ENCODE assay signal across 16 cellular contexts in genomic region chr11:37409124-37409523, GRCh38.
"Had no signal": no experiment of that assay in that cellular context is flagged by ENCODE, and none has a peak within 500 bp of the region (broad histone marks: within the 10 kb centered on the region; RNA-seq: fewer than 3 reads in every experiment).

No MANE protein-coding gene starts in this region.

- H3K27ac ChIP-seq: thyroid gland had no signal

- H3K9me3 ChIP-seq: thyroid gland had no signal

- H3K27me3 ChIP-seq: thyroid gland had no signal

- DNase-seq: activated CD4-positive, alpha-beta T cell treated with anti-CD3 and anti-CD28 coated beads, Interleukin-2, amount 10 ng/mL, durations not matched to agents 24 days and 14 days; activated CD8-positive, alpha-beta T cell treated with anti-CD3 and anti-CD28 coated beads, Interleukin-2, amount 10 ng/mL, durations not matched to agents 7 days and 5 days; activated naive CD4-positive, alpha-beta T cell treated with anti-CD3 and anti-CD28 coated beads for 36 hours; activated naive CD8-positive, alpha-beta T cell treated with anti-CD3 and anti-CD28 coated beads, Interleukin-2, amount 50 U/mL, for 24 hours; activated T-cell treated with anti-CD3 and anti-CD28 coated beads, Interleukin-2, amount 50 U/mL, for 4 hours; aorta; effector memory CD8-positive, alpha-beta T cell; hippocampal formation; islet precursor cell; stimulated activated CD4-positive, alpha-beta T cell treated with anti-CD3 and anti-CD28 coated beads, Interleukin-12 subunit alpha, Interleukin-12 subunit beta, amount 100 ng/mL, for 4 hours; stimulated activated CD4-positive, alpha-beta T cell treated with anti-CD3 and anti-CD28 coated beads, Interleukin-1b, Interleukin-23, amount 100 ng/mL, for 48 hours; stimulated activated naive CD4-positive, alpha-beta T cell treated with Interleukin-2 at 50 U/mL for 16 hours; T1000; thyroid gland had no signal

- H3K4me1 ChIP-seq: thyroid gland had no signal

- H3K4me3 ChIP-seq: lung, thyroid gland had no signal

- ATAC-seq: activated CD8-positive, alpha-beta T cell treated with anti-CD3 and anti-CD28 coated beads, Interleukin-2, amount 10 ng/mL, durations not matched to agents 7 days and 5 days; activated naive CD8-positive, alpha-beta T cell treated with anti-CD3 and anti-CD28 coated beads, Interleukin-2, amount 50 U/mL, for 24 hours; activated T-cell treated with anti-CD3 and anti-CD28 coated beads, Interleukin-2, amount 50 U/mL, for 4 hours; effector memory CD8-positive, alpha-beta T cell; left lobe of liver had no signal

- H3K36me3 ChIP-seq: thyroid gland had no signal
